8 cellular contexts compared by ENCODE assay signal in the genomic region with DNA sequence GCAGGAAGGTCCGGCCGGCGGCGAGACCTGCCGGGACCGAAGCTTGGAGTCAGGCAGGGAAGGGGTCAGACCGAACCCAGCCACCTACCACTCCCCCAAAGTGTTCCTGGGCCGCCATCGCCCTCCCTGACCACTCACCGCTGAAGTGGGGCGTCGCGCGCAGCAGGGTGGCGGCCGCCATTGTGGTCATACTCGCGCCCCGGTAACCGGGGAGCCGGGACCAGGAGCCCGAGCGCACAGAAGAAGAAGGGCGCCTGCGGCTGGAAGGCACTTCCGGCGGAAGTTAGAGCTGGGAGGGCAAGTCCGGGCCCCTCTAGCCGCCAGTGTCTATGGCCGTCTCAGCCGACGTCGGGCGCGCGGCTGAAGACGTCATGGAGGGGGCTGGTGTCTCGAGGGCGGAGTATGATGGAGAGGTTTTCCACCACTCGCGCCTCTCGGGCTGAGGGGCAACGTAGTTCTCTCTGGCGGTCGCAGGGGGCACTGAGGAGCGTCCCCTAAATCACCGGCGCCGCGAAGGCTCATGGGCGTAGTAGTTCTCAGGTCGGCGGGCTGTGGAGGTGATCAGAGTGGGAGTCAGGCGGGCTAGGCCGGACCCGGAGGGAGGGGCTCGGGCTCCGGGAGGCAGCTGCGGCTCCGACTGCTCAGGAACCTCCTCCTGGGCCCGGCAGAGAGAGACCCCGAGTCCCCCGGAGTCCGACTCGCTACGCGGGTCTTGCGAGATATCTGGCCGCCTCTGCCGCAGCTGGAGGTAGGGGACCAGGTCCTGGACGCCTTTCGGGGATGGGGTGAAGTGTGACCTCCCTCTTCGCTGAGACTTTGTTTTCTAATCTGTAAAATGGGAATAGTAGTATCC. TPM values are rescaled to one million over a fixed set of nuclear protein-coding genes. Genes with fewer than 3 reads are reported as not detected.
DNase-seq lines count a peak whose midpoint lies in the region; ATAC-seq and TF ChIP-seq lines count a peak whose summit lies in the region.

Gene TUFM, minus strand, starts transcription at position 269 of the 853 bp plus-strand sequence. Its CDS starts 79 bp downstream, at position 190.

- peak; percentile 74 for ATAC-seq in GM21367 (IDR thresholded peaks at IDR 0.05; ENCODE audit: unreplicated experiment)

- CTCF ChIA-PET in Caco-2 (lab: Charles Lee) = interaction anchor here (0.9 to 1.5 kb wide), 3 partner anchors 17 to 99 kb away, joined by 3 to 5 read pairs (median 3); partner anchors contain the start of gene SH2B1

- peaks cover 51% of the 10 kb centered on the region for H3K36me3 Mint-ChIP-seq in Caco-2 (ENCODE audit: insufficient read depth, unreplicated experiment)
- H3K36me3 Mint-ChIP-seq in endodermal cell (ENCODE audit: low read depth) = peaks cover 38% of the 10 kb centered on the region

- peak; percentile 97 for DNase-seq in Caco-2
- DNase-seq in HUDEP-2 (lab: John Stamatoyannopoulos, UW; ENCODE audit: unreplicated experiment in 76 of 76) = peak; percentile 42 to 98 (median 96)
- DNase-seq in NT2/D1 (ENCODE audit: low read depth, low spot score) = peak; percentile 99
- peak; percentile 96 for DNase-seq in activated CD8-positive, alpha-beta memory T cell treated with anti-CD3 and anti-CD28 coated beads, Interleukin-2, amount 50 U/mL, for 1 hour (ENCODE audit: extremely low read depth)
- peak; percentile 99 for DNase-seq in endodermal cell
- DNase-seq in mesenteric fat pad (ENCODE audit: low spot score) = peak; percentile 99
- DNase-seq in stimulated activated CD8-positive, alpha-beta memory T cell treated with anti-CD3 and anti-CD28 coated beads, Interleukin-15, amount 100 ng/mL, for 4 hours (ENCODE audit: low read depth in 2 of 2) = peak; percentile 97 to 98

- WGBS in endodermal cell (ENCODE audit: insufficient coverage in 1 of 2, insufficient read length in 1 of 2), 2 experiments = 2 to 8% methylated on average over 16 to 73 of the region's 73 CpGs

- peak; percentile 56 to 79 for TF ChIP-seq CTCF in Caco-2 (IDR thresholded peaks at IDR 0.05; ENCODE audit: insufficient read depth in 1 of 2, low read depth in 1 of 2, low read length in 1 of 2, severe bottlenecking in 1 of 2, unreplicated experiment in 1 of 2)
- TF ChIP-seq CTCF in endodermal cell (conservative IDR thresholded peaks at IDR 0.05) = peak; percentile 74

- H3K4me3 ChIP-seq in Caco-2 (ENCODE audit: low read depth, low read length) (peak within 1 kb of the TSS; percentile 90), NT2/D1 (ENCODE audit: insufficient read length, low read depth) (peak within 1 kb of the TSS; percentile 100), endodermal cell (ENCODE audit: low read length) (peak within 1 kb of the TSS; percentile 87)

- BruUV-seq in Caco-2 (replicated peaks; lab: Mats Ljungman, UMichigan) = no TSS peak

- no peaks in the 10 kb centered on the region for H3K9me3 ChIP-seq in Caco-2
- no peaks in the 10 kb centered on the region for H3K9me3 ChIP-seq in NT2/D1 (ENCODE audit: insufficient read depth, low read length)
- H3K9me3 ChIP-seq in endodermal cell (ENCODE audit: control insufficient read depth, low read length) = no peaks in the 10 kb centered on the region

- H3K4me1 Mint-ChIP-seq in Caco-2 (ENCODE audit: low read depth, unreplicated experiment) (no peaks in the 10 kb centered on the region), endodermal cell (peaks cover 9% of the 10 kb centered on the region)

- peak within 1 kb of the TSS; percentile 100 for H3K9ac ChIP-seq in NT2/D1 (ENCODE audit: insufficient read length, low read depth)
- H3K9ac ChIP-seq in endodermal cell (ENCODE audit: extremely low read depth, low read length, poor library complexity, severe bottlenecking) = peak within 1 kb of the TSS; percentile 82

- intact Hi-C loops in Caco-2 (cut with micrococcal nuclease; ENCODE audit: unreplicated experiment) = loop anchor here (1.0 to 2.0 kb wide), 4 partner anchors 17 to 98 kb away; partner anchors contain the start of gene SH2B1

- peaks cover 4% of the 10 kb centered on the region for H3K36me3 ChIP-seq in Caco-2 (ENCODE audit: control insufficient read depth, insufficient read depth, low read length)
- peaks cover 44% of the 10 kb centered on the region for H3K36me3 ChIP-seq in NT2/D1 (ENCODE audit: insufficient read depth, insufficient read length, low read length)
- peaks cover 26% of the 10 kb centered on the region for H3K36me3 ChIP-seq in endodermal cell (ENCODE audit: control insufficient read depth, insufficient read depth, low read length)

- H3K27me3 ChIP-seq in Caco-2 (replicated peaks; ENCODE audit: control insufficient read depth, insufficient read depth, low read length) = no peaks in the 10 kb centered on the region
- no peaks in the 10 kb centered on the region for H3K27me3 ChIP-seq in NT2/D1 (ENCODE audit: insufficient read depth, insufficient read length)
- H3K27me3 ChIP-seq in endodermal cell (ENCODE audit: control insufficient read depth, insufficient read depth, low read length, poor library complexity, severe bottlenecking) = no peaks in the 10 kb centered on the region

- H3K4me3 Mint-ChIP-seq in Caco-2 (ENCODE audit: unreplicated experiment) (peak within 1 kb of the TSS; percentile 92), endodermal cell (peak within 1 kb of the TSS; percentile 96)

- H3K27ac ChIP-seq in endodermal cell (ENCODE audit: low read depth, low read length) = peak within 1 kb of the TSS; percentile 79

- H3K27ac Mint-ChIP-seq in Caco-2 (ENCODE audit: unreplicated experiment) (peak within 1 kb of the TSS; percentile 96), endodermal cell (peak within 1 kb of the TSS; percentile 98)

- POLR2A ChIA-PET in Caco-2 (lab: Charles Lee) = interaction anchor here (0.5 to 1.9 kb wide), 6 partner anchors 16 to 541 kb away, joined by 3 to 14 read pairs (median 3); partner anchors contain the start of gene ATXN2L

- no peaks in the 10 kb centered on the region for H3K27me3 Mint-ChIP-seq in Caco-2 (ENCODE audit: insufficient read depth, unreplicated experiment)
- no peaks in the 10 kb centered on the region for H3K27me3 Mint-ChIP-seq in endodermal cell (ENCODE audit: insufficient read depth)

- H3K4me1 ChIP-seq in Caco-2 (0 out of 2 replicates have a peak, but pooled peaks cover 8% of the 10 kb centered on the region), NT2/D1 (ENCODE audit: insufficient read depth, insufficient read length) (peaks cover 8% of the 10 kb centered on the region), endodermal cell (ENCODE audit: control insufficient read depth, insufficient read depth, low read length) (no peaks in the 10 kb centered on the region)

- H3K9me3 Mint-ChIP-seq in Caco-2 (ENCODE audit: unreplicated experiment) (no peaks in the 10 kb centered on the region), endodermal cell (no peaks in the 10 kb centered on the region)

RNA-seq across cellular contexts. Expression of gene TUFM, which starts in this region (rescaled TPM):
- total RNA-seq in Caco-2 (2022) = 207 and 234 TPM in 2 replicates
- 100 to 1,000 TPM; 158 to 165 TPM for total RNA-seq in endodermal cell
- 116 TPM for polyA plus RNA-seq in endodermal cell (2013, experiment 1 of 2)
- polyA plus RNA-seq in endodermal cell (2013, experiment 2 of 2) = 105 TPM
- 113 TPM for total RNA-seq in mesenteric fat pad

Comparison
In these comparisons a context has a peak if more than half of its experiments do, and no peak if none do; other contexts are left out.
1. Peak in every context shown above with its lines: DNase-seq, ATAC-seq, H3K4me3 ChIP-seq and H3K27ac ChIP-seq.